24 cellular contexts compared by ENCODE assay signal in the genomic region with DNA sequence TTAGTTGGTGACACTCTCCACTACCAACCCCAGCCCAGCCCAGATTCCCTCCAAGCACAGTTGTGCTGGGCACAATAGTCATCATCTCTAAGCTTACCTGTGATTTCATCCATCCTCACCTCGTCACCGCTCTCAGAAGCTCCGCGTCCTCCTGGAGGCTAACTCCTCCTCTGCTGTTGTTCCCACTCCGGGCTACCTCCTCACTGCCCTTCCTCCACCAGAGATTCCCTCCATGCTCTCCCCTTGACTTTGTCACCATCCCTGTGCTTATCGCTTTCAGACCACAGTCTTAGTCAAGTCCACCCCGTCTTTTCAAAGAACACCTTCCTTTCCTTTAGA. TPM values are rescaled to one million over a fixed set of nuclear protein-coding genes. Genes with fewer than 3 reads are reported as not detected.
A peak's percentile ranks its signal among the peaks of the same experiment; 100 is the strongest.
DNase-seq lines count a peak whose midpoint lies in the region; ATAC-seq and TF ChIP-seq lines count a peak whose summit lies in the region.
"Had no signal": no experiment of that assay in that cellular context is flagged by ENCODE, and none has a peak within 500 bp of the region (broad histone marks: within the 10 kb centered on the region; RNA-seq: fewer than 3 reads in every experiment).

No MANE protein-coding gene starts in this region.

- ATAC-seq in upper lobe of right lung = no peak
- ATAC-seq: Right ventricle myocardium inferior had no signal

- no peak for TF ChIP-seq CTCF in endothelial cell (IDR thresholded peaks at IDR 0.05; ENCODE audit: unreplicated experiment)
- no peak for TF ChIP-seq CTCF in nephron progenitor cell (IDR thresholded peaks at IDR 0.05)
- no peak for TF ChIP-seq CTCF in upper lobe of right lung (IDR thresholded peaks at IDR 0.05)
- TF ChIP-seq CTCF in prostate gland (IDR thresholded peaks at IDR 0.05) = no peak

- intact Hi-C loops in upper lobe of right lung (cut with DNase I) = no loop called here
- intact Hi-C loops in prostate gland (cut with DNase I) = no loop called here

- H3K4me3 ChIP-seq in upper lobe of right lung = no peak overlapping the region
- H3K4me3 ChIP-seq in prostate gland = no peak overlapping the region
- H3K4me3 ChIP-seq: HAP-1, MG63, PC-9, SJCRH30 had no signal

- H3K27me3 Mint-ChIP-seq in endothelial cell (ENCODE audit: unreplicated experiment) (peaks cover 11% of the 10 kb centered on the region), nephron progenitor cell (ENCODE audit: low read depth, poor library complexity) (peaks cover 8% of the 10 kb centered on the region)

- no peak for TF ChIP-seq POLR2A in prostate gland (IDR thresholded peaks at IDR 0.05)

- H3K4me1 ChIP-seq in upper lobe of right lung (no peaks in the 10 kb centered on the region), prostate gland (replicated peaks) (no peaks in the 10 kb centered on the region)
- H3K4me1 ChIP-seq: HAP-1, SJCRH30 had no signal

- 93% methylated on average over 7 of the region's 7 CpGs for WGBS in prostate gland

- H3K9me3 Mint-ChIP-seq in endothelial cell (ENCODE audit: unreplicated experiment) (no peaks in the 10 kb centered on the region), nephron progenitor cell (peaks cover 18% of the 10 kb centered on the region)
- H3K9me3 Mint-ChIP-seq: HFFc6 had no signal

- peak overlapping the region; percentile 22 for H3K27ac Mint-ChIP-seq in endothelial cell (ENCODE audit: unreplicated experiment)
- peak overlapping the region; percentile 8 for H3K27ac Mint-ChIP-seq in nephron progenitor cell
- H3K27ac Mint-ChIP-seq: B cell, HFFc6 had no signal

- no peaks in the 10 kb centered on the region for H3K9me3 ChIP-seq in upper lobe of right lung
- no peaks in the 10 kb centered on the region for H3K9me3 ChIP-seq in prostate gland
- H3K9me3 ChIP-seq: HAP-1, MG63, SJCRH30 had no signal

- peaks cover 9% of the 10 kb centered on the region for H3K36me3 Mint-ChIP-seq in endothelial cell (ENCODE audit: low read depth, unreplicated experiment)
- H3K36me3 Mint-ChIP-seq in nephron progenitor cell (ENCODE audit: low read depth) = peaks cover 19% of the 10 kb centered on the region

- H3K27me3 ChIP-seq in upper lobe of right lung (no peaks in the 10 kb centered on the region), prostate gland (replicated peaks; ENCODE audit: insufficient read depth) (no peaks in the 10 kb centered on the region)
- H3K27me3 ChIP-seq: MG63, SJCRH30 had no signal

- H3K27ac ChIP-seq in upper lobe of right lung (no peak overlapping the region), prostate gland (no peak overlapping the region)
- H3K27ac ChIP-seq: 22Rv1, C4-2B, PC-9, SJCRH30 had no signal

- DNase-seq in DMS53 (lab: John Stamatoyannopoulos, UW) (peak; percentile 38), DMS53 treated with DMSO at 0.1 percent for 48 hours (lab: John Stamatoyannopoulos, UW; ENCODE audit: unreplicated experiment) (no peak), endothelial cell (ENCODE audit: low spot score) (no peak), nephron progenitor cell (no peak), upper lobe of right lung (peak; percentile 39), prostate gland (ENCODE audit: low spot score) (no peak), NCI-H2171 treated with DMSO at 0.1 percent for 48 hours (lab: John Stamatoyannopoulos, UW) (no peak), NCI-H1105 (lab: John Stamatoyannopoulos, UW) (no peak)
- DNase-seq: CD8-positive, alpha-beta memory T cell; DMS 273 treated with DMSO at 0.1 percent for 48 hours; DND-41; HFFc6; KG1; MG63; NCI-H2029; NCI-H2227 treated with DMSO at 0.1 percent for 48 hours; NCI-H526 treated with DMSO at 0.1 percent for 48 hours; SJCRH30 had no signal

- H3K4me1 Mint-ChIP-seq in endothelial cell (ENCODE audit: unreplicated experiment) (peaks cover 33% of the 10 kb centered on the region), nephron progenitor cell (peaks cover 47% of the 10 kb centered on the region)
- H3K4me1 Mint-ChIP-seq: B cell; CD8-positive, alpha-beta memory T cell had no signal

- H3K36me3 ChIP-seq in upper lobe of right lung (no peaks in the 10 kb centered on the region), prostate gland (no peaks in the 10 kb centered on the region)
- H3K36me3 ChIP-seq: HAP-1, MG63, SJCRH30 had no signal

- H3K4me3 Mint-ChIP-seq in endothelial cell (ENCODE audit: unreplicated experiment) (no peak overlapping the region), nephron progenitor cell (no peak overlapping the region)
- H3K4me3 Mint-ChIP-seq: B cell; CD8-positive, alpha-beta memory T cell; HFFc6 had no signal

RNA-seq across cellular contexts. Expression of gene KIF26B, which starts 47.0 kb away (rescaled TPM):
- 3.4 TPM for total RNA-seq in endothelial cell (ENCODE audit: unreplicated experiment)
- 3.4 TPM for total RNA-seq in upper lobe of right lung
- 1 to 10 TPM; 3.3 to 3.8 TPM for total RNA-seq in prostate gland

Comparison
In these comparisons a context has a peak if more than half of its experiments do, and no peak if none do; other contexts are left out.
1. DNase-seq: peak in DMS53 (single experiment) and upper lobe of right lung (single experiment); none in DMS53 treated with DMSO at 0.1 percent for 48 hours (single experiment), endothelial cell (single experiment), nephron progenitor cell (single experiment), prostate gland (single experiment), NCI-H2171 treated with DMSO at 0.1 percent for 48 hours (single experiment) and NCI-H1105 (single experiment).